In genomic region chr10:127909716-127910463, GRCh38 we compare ENCODE assay signal across 19 cellular contexts. TPM values are rescaled to one million over a fixed set of nuclear protein-coding genes. Genes with fewer than 3 reads are reported as not detected.
DNase-seq lines count a peak whose midpoint lies in the region; ATAC-seq and TF ChIP-seq lines count a peak whose summit lies in the region.
"Had no signal": no experiment of that assay in that cellular context is flagged by ENCODE, and none has a peak within 500 bp of the region (broad histone marks: within the 10 kb centered on the region; RNA-seq: fewer than 3 reads in every experiment).

No MANE protein-coding gene starts in this region.

- peaks cover 49% of the 10 kb centered on the region for H3K79me2 ChIP-seq in smooth muscle cell (ENCODE audit: low read depth)

- H3K27ac Mint-ChIP-seq in brain (peak overlapping the region in 1 of 5 experiments; percentile 50), HFFc6 (no peak overlapping the region)
- H3K27ac Mint-ChIP-seq in natural killer cell treated with Interleukin-12 subunit alpha and Interleukin-12 subunit beta and Interleukin-15 and Interleukin-18, amount 100 ng/mL, for 72 hours = peak overlapping the region in 1 of 2 donors; percentile 18

- ATAC-seq in left cardiac atrium (no peak), HG03097 (IDR thresholded peaks at IDR 0.05; ENCODE audit: low FRiP score, unreplicated experiment) (no peak)
- ATAC-seq in natural killer cell treated with Interleukin-12 subunit alpha and Interleukin-12 subunit beta and Interleukin-15 and Interleukin-18, amount 100 ng/mL, for 72 hours = no peak
- ATAC-seq: K562 had no signal

- H3F3A ChIP-seq in smooth muscle cell (ENCODE audit: low read depth) = no peaks in the 10 kb centered on the region

- H3K4me3 ChIP-seq in left ventricle myocardium inferior (no peak overlapping the region), smooth muscle cell (no peak overlapping the region)
- H3K4me3 ChIP-seq: K562 had no signal

- H4K20me1 ChIP-seq in smooth muscle cell (ENCODE audit: low read depth) = no peaks in the 10 kb centered on the region

- H3K4me2 ChIP-seq in smooth muscle cell = no peak overlapping the region

- H3K27me3 Mint-ChIP-seq in brain (peaks cover 66% of the 10 kb centered on the region), HFFc6 (ENCODE audit: insufficient read depth) (peaks cover 5% of the 10 kb centered on the region)
- peaks cover 8 to 11% of the 10 kb centered on the region in 2 donors for H3K27me3 Mint-ChIP-seq in natural killer cell treated with Interleukin-12 subunit alpha and Interleukin-12 subunit beta and Interleukin-15 and Interleukin-18, amount 100 ng/mL, for 72 hours

- intact Hi-C loops in left ventricle myocardium inferior (cut with micrococcal nuclease) = loop anchor here (10.0 kb wide), 1 partner anchor 155 kb away; no protein-coding TSS in a partner anchor
- intact Hi-C loops in left cardiac atrium (cut with DNase I) = loop anchor here in 1 of 2 donors (5.0 kb wide), 1 partner anchor 157 kb away; no protein-coding TSS in a partner anchor

- H3K27ac ChIP-seq in left ventricle myocardium inferior (replicated peaks) (peak overlapping the region; percentile 89), smooth muscle cell (ENCODE audit: low read depth) (peak overlapping the region; percentile 74)
- H3K27ac ChIP-seq: HL-60 had no signal

- no peak overlapping the region for H2AFZ ChIP-seq in smooth muscle cell (ENCODE audit: low read depth)

- WGBS in smooth muscle cell (ENCODE audit: low lambda C conversion rate) = 89% methylated on average over 7 of the region's 7 CpGs

- H3K4me1 ChIP-seq in left ventricle myocardium inferior (peaks cover 81% of the 10 kb centered on the region), smooth muscle cell (ENCODE audit: low read depth) (peaks cover 4% of the 10 kb centered on the region)

- no peaks in the 10 kb centered on the region for H3K27me3 ChIP-seq in left ventricle myocardium inferior (ENCODE audit: low read depth)
- no peaks in the 10 kb centered on the region for H3K27me3 ChIP-seq in smooth muscle cell (ENCODE audit: low read depth)

- no peaks in the 10 kb centered on the region for H3K36me3 ChIP-seq in left ventricle myocardium inferior
- H3K36me3 ChIP-seq in smooth muscle cell (ENCODE audit: low read depth) = no peaks in the 10 kb centered on the region

- H3K4me1 Mint-ChIP-seq in brain (peaks cover 31% of the 10 kb centered on the region), HFFc6 (ENCODE audit: low read depth) (no peaks in the 10 kb centered on the region)
- peaks cover 8 to 13% of the 10 kb centered on the region in 2 donors for H3K4me1 Mint-ChIP-seq in natural killer cell treated with Interleukin-12 subunit alpha and Interleukin-12 subunit beta and Interleukin-15 and Interleukin-18, amount 100 ng/mL, for 72 hours (ENCODE audit: low read depth in 2 of 2)

- H3K9ac ChIP-seq in smooth muscle cell (ENCODE audit: low read depth) = no peak overlapping the region

- H3K4me3 Mint-ChIP-seq in brain (peak overlapping the region; percentile 9 to 73 (median 29)), HFFc6 (no peak overlapping the region)
- H3K4me3 Mint-ChIP-seq in natural killer cell treated with Interleukin-12 subunit alpha and Interleukin-12 subunit beta and Interleukin-15 and Interleukin-18, amount 100 ng/mL, for 72 hours = peak overlapping the region; percentile 28

- H3K9me3 Mint-ChIP-seq in brain (no peaks in the 10 kb centered on the region), HFFc6 (peaks cover 38% of the 10 kb centered on the region)
- H3K9me3 Mint-ChIP-seq in natural killer cell treated with Interleukin-12 subunit alpha and Interleukin-12 subunit beta and Interleukin-15 and Interleukin-18, amount 100 ng/mL, for 72 hours = no peaks in the 10 kb centered on the region

- no peaks in the 10 kb centered on the region for H3K9me3 ChIP-seq in left ventricle myocardium inferior (replicated peaks)
- no peaks in the 10 kb centered on the region for H3K9me3 ChIP-seq in smooth muscle cell (replicated peaks; ENCODE audit: low read depth)

- DNase-seq in left ventricle myocardium inferior (no peak), left cardiac atrium (no peak), smooth muscle cell (lab: John Stamatoyannopoulos, UW; ENCODE audit: unreplicated experiment) (no peak), NCI-H774 (lab: John Stamatoyannopoulos, UW) (no peak), HFFc6 (no peak)
- DNase-seq in natural killer cell treated with Interleukin-12 subunit alpha and Interleukin-12 subunit beta and Interleukin-15 and Interleukin-18, amount 100 ng/mL, for 72 hours (ENCODE audit: low spot score) = no peak
- DNase-seq: C1 segment of cervical spinal cord, COR-L47, NCI-H1048, NCI-H146, NCI-H2227 treated with DMSO at 0.1 percent for 48 hours, NCI-H526, RPMI8226 had no signal

- TF ChIP-seq CTCF in left ventricle myocardium inferior (IDR thresholded peaks at IDR 0.05; ENCODE audit: borderline replicate concordance) (no peak), brain (conservative IDR thresholded peaks at IDR 0.05) (no peak), smooth muscle cell (IDR thresholded peaks at IDR 0.05; ENCODE audit: borderline replicate concordance, insufficient read depth, poor library complexity, severe bottlenecking) (no peak), HFFc6 (IDR thresholded peaks at IDR 0.05) (no peak)

- H3K36me3 Mint-ChIP-seq in brain (no peaks in the 10 kb centered on the region), HFFc6 (ENCODE audit: low read depth) (no peaks in the 10 kb centered on the region)
- H3K36me3 Mint-ChIP-seq in natural killer cell treated with Interleukin-12 subunit alpha and Interleukin-12 subunit beta and Interleukin-15 and Interleukin-18, amount 100 ng/mL, for 72 hours = no peaks in the 10 kb centered on the region

RNA-seq across cellular contexts. Expression of gene PTPRE, which starts 3.0 kb away (rescaled TPM):
- 13.8 TPM for total RNA-seq in left ventricle myocardium inferior
- total RNA-seq in left cardiac atrium = 10 to 100 TPM; 14.2 to 24.3 TPM
- 3.7 TPM for polyA plus RNA-seq in brain (ENCODE audit: insufficient read depth, low read depth, low replicate concordance)
- 100 to 1,000 TPM in 1 of 2 donors, 10 to 100 TPM in 1; 65.1 to 147 TPM for total RNA-seq in natural killer cell treated with Interleukin-12 subunit alpha and Interleukin-12 subunit beta and Interleukin-15 and Interleukin-18, amount 100 ng/mL, for 72 hours
- 17.0 and 22.7 TPM in 2 replicates for total RNA-seq in smooth muscle cell
- 17.1 and 23.1 TPM in 2 replicates for polyA plus RNA-seq in smooth muscle cell
- total RNA-seq in HFFc6 (2021; fragmentation: NEBNext Ultra II Directional; extraction: Animal tissue kit (Norgen Biotek cat#: 25700)) = under 1 TPM in 3 of 6 experiments, not detected in 3; 0.14 to 0.37 (median 0.15) TPM

RNA-seq across cellular contexts. Expression of gene CLRN3, which starts 17.1 kb away (rescaled TPM):
- not detected for total RNA-seq in left ventricle myocardium inferior
- not detected for total RNA-seq in left cardiac atrium
- not detected for polyA plus RNA-seq in brain (ENCODE audit: insufficient read depth, low read depth, low replicate concordance)
- not detected for total RNA-seq in natural killer cell treated with Interleukin-12 subunit alpha and Interleukin-12 subunit beta and Interleukin-15 and Interleukin-18, amount 100 ng/mL, for 72 hours
- total RNA-seq in smooth muscle cell = not detected in 2 replicates
- polyA plus RNA-seq in smooth muscle cell = not detected in 2 replicates
- total RNA-seq in HFFc6 (2021; fragmentation: NEBNext Ultra II Directional; extraction: Animal tissue kit (Norgen Biotek cat#: 25700)) = not detected
- total RNA-seq: A172, K562, OCI-LY7 had no signal
- polyA plus RNA-seq: K562 had no signal

Comparison
In these comparisons a context has a peak if more than half of its experiments do, and no peak if none do; other contexts are left out.
1. RNA of gene PTPRE, which starts 3.0 kb away (total RNA-seq): 65.1 to 147 TPM in natural killer cell treated with Interleukin-12 subunit alpha and Interleukin-12 subunit beta and Interleukin-15 and Interleukin-18, amount 100 ng/mL, for 72 hours, 14.2 to 24.3 TPM in left cardiac atrium, 17.0 to 22.7 TPM in smooth muscle cell and 13.8 TPM in left ventricle myocardium inferior (single experiment); 0.14 to 0.37 TPM in HFFc6; every median in the first group is over 10 times any median in the second.